In genomic region chr11:23542816-23543215, GRCh38 we compare ENCODE assay signal across 21 cellular contexts.
A peak's percentile ranks its signal among the peaks of the same experiment; 100 is the strongest.
DNase-seq lines count a peak whose midpoint lies in the region; ATAC-seq and TF ChIP-seq lines count a peak whose summit lies in the region.
"Had no signal": no experiment of that assay in that cellular context is flagged by ENCODE, and none has a peak within 500 bp of the region (broad histone marks: within the 10 kb centered on the region; RNA-seq: fewer than 3 reads in every experiment).

No MANE protein-coding gene starts in this region.

- H3K4ac ChIP-seq in IMR-90 (ENCODE audit: low read depth, low read length) = no peak overlapping the region

- H3K27ac Mint-ChIP-seq in natural killer cell = peak overlapping the region in 1 of 2 donors; percentile 34
- H3K27ac Mint-ChIP-seq in natural killer cell treated with Interleukin-12 subunit alpha and Interleukin-12 subunit beta and Interleukin-15 and Interleukin-18, amount 100 ng/mL, for 72 hours = peak overlapping the region in 1 of 2 donors; percentile 61
- H3K27ac Mint-ChIP-seq: CD4-positive, CD25-positive, alpha-beta regulatory T cell; CD8-positive, alpha-beta T cell had no signal

- intact Hi-C loops in natural killer cell (cut with micrococcal nuclease) (no loop called here), IMR-90 (cut with micrococcal nuclease) (loop anchor here (5.0 to 10.0 kb wide), 7 partner anchors 44 to 694 kb away; no protein-coding TSS in a partner anchor), PC-3 (cut with micrococcal nuclease) (loop anchor here (1.0 to 5.0 kb wide), 3 partner anchors 360 to 784 kb away; no protein-coding TSS in a partner anchor)

- peaks cover 6% of the 10 kb centered on the region; the same call in 1 of the 2 replicates for H3K4me1 ChIP-seq in IMR-90 (ENCODE audit: control insufficient read depth, insufficient read depth, low read length)
- H3K4me1 ChIP-seq in PC-3 (ENCODE audit: insufficient read depth, low read length) = peaks cover 13% of the 10 kb centered on the region
- H3K4me1 ChIP-seq: BLaER1, Caco-2 had no signal

- no peaks in the 10 kb centered on the region for H3K36me3 Mint-ChIP-seq in natural killer cell
- H3K36me3 Mint-ChIP-seq in natural killer cell treated with Interleukin-12 subunit alpha and Interleukin-12 subunit beta and Interleukin-15 and Interleukin-18, amount 100 ng/mL, for 72 hours = peaks cover 4% of the 10 kb centered on the region
- H3K36me3 Mint-ChIP-seq: CD4-positive, CD25-positive, alpha-beta regulatory T cell; CD8-positive, alpha-beta T cell had no signal

- no peak overlapping the region for H4K5ac ChIP-seq in IMR-90 (ENCODE audit: low read depth, low read length)

- H3K36me3 ChIP-seq in IMR-90 (ENCODE audit: control insufficient read depth, insufficient read depth, low read length) (no peaks in the 10 kb centered on the region), PC-3 (ENCODE audit: low read depth, low read length) (no peaks in the 10 kb centered on the region)
- H3K36me3 ChIP-seq: BLaER1 had no signal

- no peaks in the 10 kb centered on the region for H3K9me2 ChIP-seq in PC-3 (replicated peaks; ENCODE audit: low read length)

- no peak overlapping the region for H3K18ac ChIP-seq in IMR-90 (ENCODE audit: low read depth, low read length)

- in situ Hi-C loops in IMR-90 (cut with MboI; ENCODE audit: low sequenced_read_pairs) = loop anchor here (10.0 kb wide), 1 partner anchor 952 kb away; the partner anchor contains the start of gene LUZP2

- H3F3A ChIP-seq in PC-3 (ENCODE audit: low read length, unreplicated experiment) = no peaks in the 10 kb centered on the region

- H3K9me1 ChIP-seq in IMR-90 (ENCODE audit: insufficient read depth, low read length) = peaks cover 3% of the 10 kb centered on the region

- no peak overlapping the region for H2BK120ac ChIP-seq in IMR-90 (ENCODE audit: low read depth, low read length)

- ATAC-seq in natural killer cell (no peak), IMR-90 (ENCODE audit: low read depth) (no peak), PC-3 (no peak)
- no peak for ATAC-seq in natural killer cell treated with Interleukin-12 subunit alpha and Interleukin-12 subunit beta and Interleukin-15 and Interleukin-18, amount 100 ng/mL, for 72 hours
- ATAC-seq: CD8-positive, alpha-beta T cell; GM12878 had no signal

- H2BK20ac ChIP-seq in IMR-90 (ENCODE audit: low read depth, low read length) = peak overlapping the region; percentile 39; the same call in 1 of the 2 replicates

- H3K27me3 ChIP-seq in IMR-90 (ENCODE audit: control insufficient read depth, insufficient read depth, low read length) (no peaks in the 10 kb centered on the region), PC-3 (ENCODE audit: low read length) (no peaks in the 10 kb centered on the region)
- H3K27me3 ChIP-seq: BLaER1 had no signal

- no peak overlapping the region for H2AK5ac ChIP-seq in IMR-90 (ENCODE audit: low read depth, low read length)

- H3K4me1 Mint-ChIP-seq in natural killer cell = peaks cover 30 to 36% of the 10 kb centered on the region in 2 donors
- H3K4me1 Mint-ChIP-seq in natural killer cell treated with Interleukin-12 subunit alpha and Interleukin-12 subunit beta and Interleukin-15 and Interleukin-18, amount 100 ng/mL, for 72 hours (ENCODE audit: low read depth in 2 of 2) = peaks cover 10 to 24% of the 10 kb centered on the region in 2 donors
- H3K4me1 Mint-ChIP-seq: CD4-positive, CD25-positive, alpha-beta regulatory T cell had no signal

- no peak overlapping the region for H3K14ac ChIP-seq in IMR-90 (replicated peaks; ENCODE audit: low read depth, low read length)

- BruUV-seq in IMR-90 (replicated peaks; lab: Mats Ljungman, UMichigan) (no TSS peak), PC-3 (replicated peaks; lab: Mats Ljungman, UMichigan) (no TSS peak)

- no peak overlapping the region for H4K8ac ChIP-seq in IMR-90 (ENCODE audit: low read depth in 2 of 2, low read length in 2 of 2)

- CTCF ChIA-PET in IMR-90 (lab: Yijun Ruan, JAX) = no interaction called here
- CTCF ChIA-PET in PC-3 (lab: Charles Lee) = no interaction called here

- dilution Hi-C loops in IMR-90 (cut with HindIII; ENCODE audit: low sequenced_read_pairs, unreplicated experiment) = no loop called here

- no peaks in the 10 kb centered on the region for H3K27me3 Mint-ChIP-seq in natural killer cell (ENCODE audit: low read depth in 2 of 2)
- H3K27me3 Mint-ChIP-seq in natural killer cell treated with Interleukin-12 subunit alpha and Interleukin-12 subunit beta and Interleukin-15 and Interleukin-18, amount 100 ng/mL, for 72 hours = no peaks in the 10 kb centered on the region
- H3K27me3 Mint-ChIP-seq: CD4-positive, CD25-positive, alpha-beta regulatory T cell had no signal

- POLR2A ChIA-PET in IMR-90 (lab: Charles Lee; ENCODE audit: unreplicated experiment) = no interaction called here
- POLR2A ChIA-PET in PC-3 (lab: Charles Lee; ENCODE audit: unreplicated experiment) = no interaction called here

- no peaks in the 10 kb centered on the region for H3K9me3 ChIP-seq in IMR-90 (ENCODE audit: control insufficient read depth, insufficient read depth, low read length)
- no peaks in the 10 kb centered on the region for H3K9me3 ChIP-seq in PC-3 (ENCODE audit: low read length)
- H3K9me3 ChIP-seq: BLaER1, Caco-2 had no signal

- no peak overlapping the region for H3K27ac ChIP-seq in IMR-90 (ENCODE audit: insufficient read depth, low read length)
- H3K27ac ChIP-seq in PC-3 (ENCODE audit: low read length) = no peak overlapping the region
- H3K27ac ChIP-seq: BLaER1, C4-2B, GM23248 had no signal

- H3K23ac ChIP-seq in IMR-90 (ENCODE audit: low read depth, low read length) = no peak overlapping the region

- TF ChIP-seq POLR2A in IMR-90 (IDR thresholded peaks at IDR 0.05; ENCODE audit: low read depth, low read length) (no peak), erythroblast (IDR thresholded peaks at IDR 0.05; ENCODE audit: low read length) (no peak)

- no peaks in the 10 kb centered on the region for H3K79me2 ChIP-seq in PC-3 (ENCODE audit: low read length)

- H2AK9ac ChIP-seq in IMR-90 (replicated peaks; ENCODE audit: low read depth, low read length, poor library complexity) = no peak overlapping the region

- no peak for TF ChIP-seq CTCF in natural killer cell (IDR thresholded peaks at IDR 0.05)
- no peak for TF ChIP-seq CTCF in IMR-90 (conservative IDR thresholded peaks at IDR 0.05; ENCODE audit: low read depth, low read length)
- TF ChIP-seq CTCF in PC-3 (conservative IDR thresholded peaks at IDR 0.05; ENCODE audit: low read depth, low read length) = no peak

- H3K9me3 Mint-ChIP-seq in natural killer cell = no peaks in the 10 kb centered on the region
- no peaks in the 10 kb centered on the region for H3K9me3 Mint-ChIP-seq in natural killer cell treated with Interleukin-12 subunit alpha and Interleukin-12 subunit beta and Interleukin-15 and Interleukin-18, amount 100 ng/mL, for 72 hours

- H4K20me1 ChIP-seq in IMR-90 (ENCODE audit: insufficient read depth, low read length) = no peaks in the 10 kb centered on the region
- no peaks in the 10 kb centered on the region for H4K20me1 ChIP-seq in PC-3 (ENCODE audit: low read length)
- H4K20me1 ChIP-seq: BLaER1 had no signal

- H3K4me3 Mint-ChIP-seq in natural killer cell = peak overlapping the region; percentile 17
- H3K4me3 Mint-ChIP-seq in natural killer cell treated with Interleukin-12 subunit alpha and Interleukin-12 subunit beta and Interleukin-15 and Interleukin-18, amount 100 ng/mL, for 72 hours = no peak overlapping the region
- H3K4me3 Mint-ChIP-seq: CD4-positive, CD25-positive, alpha-beta regulatory T cell; CD8-positive, alpha-beta T cell had no signal

- H3K4me2 ChIP-seq in IMR-90 (ENCODE audit: low read depth, low read length) (no peak overlapping the region), PC-3 (ENCODE audit: low read length) (peak overlapping the region; percentile 3; the same call in 1 of the 2 replicates)
- H3K4me2 ChIP-seq: BLaER1 had no signal

- no peak overlapping the region for H3K56ac ChIP-seq in IMR-90 (ENCODE audit: extremely low read depth, insufficient read depth, low read length)

- WGBS in IMR-90 (ENCODE audit: extremely low coverage in 2 of 2, insufficient read length in 1 of 2), 2 experiments = no CpG with 5 or more reads among the region's 3 CpGs

- H4K91ac ChIP-seq in IMR-90 (ENCODE audit: insufficient read depth, low read depth, low read length) = no peak overlapping the region

- H2AFZ ChIP-seq in IMR-90 (replicated peaks; ENCODE audit: low read length, poor library complexity) (no peak overlapping the region), PC-3 (ENCODE audit: low read length) (0 out of 2 replicates have a peak overlapping the region, but pooled peaks have one; percentile 24)
- H2AFZ ChIP-seq: GM23248 had no signal

- H2BK15ac ChIP-seq in IMR-90 (ENCODE audit: low read depth, low read length) = no peak overlapping the region

- H2BK5ac ChIP-seq in IMR-90 (ENCODE audit: low read depth, low read length, poor library complexity, severe bottlenecking) = no peak overlapping the region

- H3K79me1 ChIP-seq in IMR-90 (ENCODE audit: low read depth in 1 of 2, low read length in 2 of 2) = no peaks in the 10 kb centered on the region

- H3K9ac ChIP-seq in IMR-90 (ENCODE audit: low read depth, low read length) (no peak overlapping the region), PC-3 (ENCODE audit: low read length) (no peak overlapping the region)
- H3K9ac ChIP-seq: BLaER1, GM23248 had no signal

- DNase-seq in natural killer cell (no peak), IMR-90 (no peak), PC-3 (no peak), erythroblast (lab: John Stamatoyannopoulos, UW) (no peak), epidermal melanocyte (ENCODE audit: insufficient read length, low spot score) (no peak)
- no peak for DNase-seq in natural killer cell treated with Interleukin-12 subunit alpha and Interleukin-12 subunit beta and Interleukin-15 and Interleukin-18, amount 100 ng/mL, for 72 hours (ENCODE audit: low spot score)
- no peak for DNase-seq in stimulated activated CD4-positive, alpha-beta T cell treated with anti-CD3 and anti-CD28 coated beads, Interleukin-2, amount 100 ng/mL, for 48 hours
- DNase-seq: 8988T; Caco-2; CD4-positive, CD25-positive, alpha-beta regulatory T cell; CD8-positive, alpha-beta T cell; DMS153; DND-41; EL; GDM1; H7; HCEC 1CT had no signal

- H3K4me3 ChIP-seq in IMR-90 (ENCODE audit: insufficient read depth, low read depth, low read length) (no peak overlapping the region), PC-3 (ENCODE audit: low read length) (no peak overlapping the region)
- H3K4me3 ChIP-seq: BLaER1, GM12878, GM23248 had no signal

- no peak for TF ChIP-seq RAD21 in IMR-90 (IDR thresholded peaks at IDR 0.05; ENCODE audit: low read length)

TF ChIP-seq in IMR-90, 13 proteins besides CTCF, POLR2A, EP300 and RAD21:
- TF ChIP-seq MAFK (IDR thresholded peaks at IDR 0.05; ENCODE audit: low read depth, low read length) (peak; percentile 65), FOS (IDR thresholded peaks at IDR 0.05; ENCODE audit: low read depth, low read length) (no peak)
